Comparison of ENCODE assay signal across 8 cellular contexts in the genomic region with DNA sequence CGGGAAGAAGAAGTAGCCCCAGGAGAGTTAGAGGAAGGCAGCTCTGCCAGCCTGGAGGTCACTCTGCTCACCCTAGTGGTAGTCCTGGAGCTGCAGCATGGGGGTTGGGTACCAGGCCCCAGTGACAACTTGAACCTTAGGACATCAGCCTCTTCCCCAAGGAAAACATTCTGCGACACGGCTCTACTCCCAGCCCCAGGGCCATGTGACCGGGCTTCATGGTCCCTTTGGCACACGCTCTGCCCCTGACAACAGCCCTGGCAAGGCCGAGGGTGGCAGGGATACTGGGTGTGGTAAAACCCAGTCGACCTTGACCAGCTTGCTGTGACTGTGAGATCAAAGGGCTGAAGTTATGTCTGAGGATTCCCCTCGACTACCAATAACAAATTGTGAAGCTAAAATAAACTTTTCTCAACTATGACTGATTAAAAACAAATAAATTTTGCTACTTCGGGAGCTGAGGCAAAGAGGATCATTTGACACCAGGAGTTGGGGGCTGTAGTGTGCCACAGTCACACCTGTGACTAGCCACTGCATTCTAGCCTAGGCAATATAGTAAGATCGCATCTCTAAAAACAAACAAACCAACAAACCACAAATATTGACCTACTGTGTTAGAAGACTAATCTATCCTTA. TPM values are rescaled to one million over a fixed set of nuclear protein-coding genes. Genes with fewer than 3 reads are reported as not detected.
A peak's percentile ranks its signal among the peaks of the same experiment; 100 is the strongest.
DNase-seq lines count a peak whose midpoint lies in the region; ATAC-seq and TF ChIP-seq lines count a peak whose summit lies in the region.

No MANE protein-coding gene starts in this region.

- TF ChIP-seq POLR2A in heart left ventricle (IDR thresholded peaks at IDR 0.05) (no peak), vagina (IDR thresholded peaks at IDR 0.05) (no peak)

- peak in 7 of 12 donors; percentile 7 to 40 (median 12) for TF ChIP-seq CTCF in heart left ventricle (IDR thresholded peaks at IDR 0.05)
- no peak for TF ChIP-seq CTCF in vagina (IDR thresholded peaks at IDR 0.05)

- no peaks in the 10 kb centered on the region for H3K27me3 ChIP-seq in BLaER1 treated with 17β-estradiol and CSF1 and Interleukin-3, amounts not matched to agents 10 nM and 100 nM
- H3K27me3 ChIP-seq in heart left ventricle, result no peaks in the 10 kb centered on the region
- H3K27me3 ChIP-seq in vagina, result no peaks in the 10 kb centered on the region

- H3K9me3 ChIP-seq in BLaER1 treated with 17β-estradiol and CSF1 and Interleukin-3, amounts not matched to agents 10 nM and 100 nM (replicated peaks in 1 of 11), result no peaks in the 10 kb centered on the region
- H3K9me3 ChIP-seq in heart left ventricle (no peaks in the 10 kb centered on the region), vagina (no peaks in the 10 kb centered on the region)

- H3K4me2 ChIP-seq in BLaER1 treated with 17β-estradiol and CSF1 and Interleukin-3, amounts not matched to agents 10 nM and 100 nM, result peak overlapping the region; percentile 3 to 70 (median 51); a peak in 20 of 22 replicates

- H4K20me1 ChIP-seq in BLaER1 treated with 17β-estradiol and CSF1 and Interleukin-3, amounts not matched to agents 10 nM and 100 nM, result no peaks in the 10 kb centered on the region

- no peak overlapping the region for H3K4me3 Mint-ChIP-seq in activated naive CD8-positive, alpha-beta T cell treated with anti-CD3 and anti-CD28 coated beads for 36 hours

- no peaks in the 10 kb centered on the region for H3K4me1 Mint-ChIP-seq in activated naive CD8-positive, alpha-beta T cell treated with anti-CD3 and anti-CD28 coated beads for 36 hours

- H3K4me3 ChIP-seq in BLaER1 treated with 17β-estradiol and CSF1 and Interleukin-3, amounts not matched to agents 10 nM and 100 nM, result no peak overlapping the region
- H3K4me3 ChIP-seq in heart left ventricle, result no peak overlapping the region
- H3K4me3 ChIP-seq in vagina, result no peak overlapping the region

- no peak overlapping the region for H3K9ac ChIP-seq in BLaER1 treated with 17β-estradiol and CSF1 and Interleukin-3, amounts not matched to agents 10 nM and 100 nM

- ATAC-seq in GM21381 (IDR thresholded peaks at IDR 0.05; ENCODE audit: unreplicated experiment) (peak; percentile 56), heart left ventricle (peak; percentile 42 to 77 (median 76)), HG02840 (IDR thresholded peaks at IDR 0.05; ENCODE audit: low FRiP score, unreplicated experiment) (no peak)

- H3K36me3 ChIP-seq in BLaER1 treated with 17β-estradiol and CSF1 and Interleukin-3, amounts not matched to agents 10 nM and 100 nM, result no peaks in the 10 kb centered on the region
- H3K36me3 ChIP-seq in heart left ventricle (no peaks in the 10 kb centered on the region), vagina (no peaks in the 10 kb centered on the region)

- H3K36me3 Mint-ChIP-seq in activated naive CD8-positive, alpha-beta T cell treated with anti-CD3 and anti-CD28 coated beads for 36 hours, result no peaks in the 10 kb centered on the region

- H3K27ac Mint-ChIP-seq in activated naive CD8-positive, alpha-beta T cell treated with anti-CD3 and anti-CD28 coated beads for 36 hours, result no peak overlapping the region

- H3K4me1 ChIP-seq in BLaER1 treated with 17β-estradiol and CSF1 and Interleukin-3, amounts not matched to agents 10 nM and 100 nM, result peaks cover 5 to 18% (median 10%) of the 10 kb centered on the region in 10 experiments; a peak in 18 of 20 replicates
- peaks cover 0 to 6% (median 0%) of the 10 kb centered on the region in 12 donors for H3K4me1 ChIP-seq in heart left ventricle
- no peaks in the 10 kb centered on the region for H3K4me1 ChIP-seq in vagina

- TF ChIP-seq RAD21 in Ishikawa (IDR thresholded peaks at IDR 0.05; ENCODE audit: low read depth), result peak; percentile 36; the same call in 1 of the 2 replicates

- TF ChIP-seq EP300 in Ishikawa (IDR thresholded peaks at IDR 0.05; ENCODE audit: borderline replicate concordance), result no peak

- intact Hi-C loops in heart left ventricle (cut with DNase I) (no loop called here), vagina (cut with DNase I) (no loop called here)

- H3K9me3 Mint-ChIP-seq in activated naive CD8-positive, alpha-beta T cell treated with anti-CD3 and anti-CD28 coated beads for 36 hours, result no peaks in the 10 kb centered on the region

- peak in 1 of 5 donors; percentile 33 for DNase-seq in heart left ventricle
- no peak for DNase-seq in middle frontal gyrus (ENCODE audit: extremely low spot score, low spot score)
- no peak for DNase-seq in activated naive CD8-positive, alpha-beta T cell treated with anti-CD3 and anti-CD28 coated beads for 36 hours
- DNase-seq in vagina (ENCODE audit: extremely low spot score in 2 of 2), result no peak

- peaks cover 3% of the 10 kb centered on the region for H3K27me3 Mint-ChIP-seq in activated naive CD8-positive, alpha-beta T cell treated with anti-CD3 and anti-CD28 coated beads for 36 hours

- WGBS in heart left ventricle, 4 donors, result 58 to 68% (median 61%) methylated on average over 7 to 10 of the region's 10 CpGs

- H3K27ac ChIP-seq in BLaER1 treated with 17β-estradiol and CSF1 and Interleukin-3, amounts not matched to agents 10 nM and 100 nM, result no peak overlapping the region
- no peak overlapping the region for H3K27ac ChIP-seq in heart left ventricle
- no peak overlapping the region for H3K27ac ChIP-seq in vagina

TF ChIP-seq in Ishikawa, 13 proteins besides CTCF, POLR2A, EP300 and RAD21:
- TF ChIP-seq USF1 (IDR thresholded peaks at IDR 0.05) (peak; percentile 72), NFIC (IDR thresholded peaks at IDR 0.05) (no peak)

RNA-seq across cellular contexts. Expression of gene ARID1B, which starts 24.4 kb away (rescaled TPM):
- total RNA-seq in heart left ventricle (10 to 100 TPM; 34.3 to 76.1 (median 53.9) TPM), vagina (141 TPM)
- 10 to 100 TPM; 15.3 to 24.0 TPM for polyA plus RNA-seq in heart left ventricle
- total RNA-seq in activated naive CD8-positive, alpha-beta T cell treated with anti-CD3 and anti-CD28 coated beads for 36 hours, result 10 to 100 TPM; 40.6 to 41.5 TPM

Comparison
In these comparisons a context has a peak if more than half of its experiments do, and no peak if none do; other contexts are left out.
1. CTCF ChIP-seq: peak in heart left ventricle (7 of 12); none in vagina (0 of 3).